ENCODE assay signal across 12 cellular contexts in the genomic region with DNA sequence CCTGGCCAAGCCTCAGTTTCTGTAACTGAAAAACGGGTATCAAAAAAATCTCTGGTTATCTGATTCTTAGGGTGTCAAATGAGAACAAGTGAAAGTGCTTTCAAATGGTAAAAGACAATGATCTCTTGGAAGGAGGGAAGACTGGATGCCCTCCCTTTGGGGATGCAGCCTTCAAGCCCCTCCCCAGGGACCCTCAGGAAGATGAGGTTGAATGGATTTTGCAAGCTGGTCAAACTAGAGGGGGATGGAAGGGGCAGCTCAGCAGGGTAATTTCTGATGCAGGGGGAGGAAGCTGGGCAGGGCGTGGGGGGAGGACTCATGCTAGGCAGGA. TPM values are rescaled to one million over a fixed set of nuclear protein-coding genes. Genes with fewer than 3 reads are reported as not detected.
DNase-seq lines count a peak whose midpoint lies in the region; ATAC-seq and TF ChIP-seq lines count a peak whose summit lies in the region.
"Had no signal": no experiment of that assay in that cellular context is flagged by ENCODE, and none has a peak within 500 bp of the region (broad histone marks: within the 10 kb centered on the region; RNA-seq: fewer than 3 reads in every experiment).

No MANE protein-coding gene starts in this region.

- H3K79me1 ChIP-seq in IMR-90 (ENCODE audit: low read depth in 1 of 2, low read length in 2 of 2) = peaks cover 37 to 86% of the 10 kb centered on the region in 2 experiments

- CTCF ChIA-PET in IMR-90 (lab: Yijun Ruan, JAX) = interaction anchor here (1.1 kb wide), 1 partner anchor 22 kb away, joined by 3 read pairs; no protein-coding TSS in a partner anchor
- CTCF ChIA-PET in activated CD4-positive, alpha-beta T cell treated with anti-CD3 and anti-CD28 coated beads for 36 hours (lab: Charles Lee) = interaction anchor here (0.7 kb wide), 1 partner anchor 26 kb away, joined by 3 read pairs; no protein-coding TSS in a partner anchor

- ATAC-seq in IMR-90 (ENCODE audit: low read depth) (no peak), GM18868 (IDR thresholded peaks at IDR 0.05; ENCODE audit: unreplicated experiment) (no peak)
- ATAC-seq in activated CD4-positive, alpha-beta T cell treated with anti-CD3 and anti-CD28 coated beads for 36 hours = no peak
- ATAC-seq: stimulated activated memory B cell treated with anti-CD40 and anti-IgM and Interleukin-4, amounts not matched to agents 10 μg/mL and 1 μg/mL and 100 μg/mL, for 72 hours; T-helper 17 cell had no signal

- H2BK15ac ChIP-seq in IMR-90 (ENCODE audit: low read depth, low read length) = peak overlapping the region; percentile 95; the same call in 2 of the 3 replicates

- peaks cover 5% of the 10 kb centered on the region; the same call in 1 of the 2 replicates for H3K36me3 ChIP-seq in IMR-90 (ENCODE audit: control insufficient read depth, insufficient read depth, low read length)
- no peaks in the 10 kb centered on the region for H3K36me3 ChIP-seq in liver (ENCODE audit: control insufficient read depth in 4 of 4, insufficient read depth in 3 of 4, low read depth in 1 of 4, low read length in 3 of 4)

- H3K4me3 ChIP-seq in IMR-90 (ENCODE audit: insufficient read depth, low read depth, low read length) = no peak overlapping the region
- H3K4me3 ChIP-seq in liver (ENCODE audit: low read depth in 1 of 3, low read length in 3 of 3) = no peak overlapping the region

- H3K18ac ChIP-seq in IMR-90 (ENCODE audit: low read depth, low read length) = peak overlapping the region; percentile 76

- no peak overlapping the region for H3K27ac Mint-ChIP-seq in activated CD4-positive, alpha-beta T cell treated with anti-CD3 and anti-CD28 coated beads for 36 hours
- H3K27ac Mint-ChIP-seq: stimulated activated memory B cell treated with anti-CD40 and anti-IgM and Interleukin-4, amounts not matched to agents 10 μg/mL and 1 μg/mL and 100 μg/mL, for 72 hours; T-helper 17 cell had no signal

- H4K5ac ChIP-seq in IMR-90 (ENCODE audit: low read depth, low read length) = peak overlapping the region; percentile 76

- peak overlapping the region; percentile 97 for H2BK20ac ChIP-seq in IMR-90 (ENCODE audit: low read depth, low read length)

- peaks cover 16% of the 10 kb centered on the region for H3K4me1 Mint-ChIP-seq in activated CD4-positive, alpha-beta T cell treated with anti-CD3 and anti-CD28 coated beads for 36 hours

- peaks cover 24% of the 10 kb centered on the region for H3K27me3 Mint-ChIP-seq in activated CD4-positive, alpha-beta T cell treated with anti-CD3 and anti-CD28 coated beads for 36 hours

- intact Hi-C loops in IMR-90 (cut with micrococcal nuclease) = loop anchor here (2.0 kb wide), 2 partner anchors 14 to 22 kb away; partner anchors contain the start of gene ARHGAP23
- intact Hi-C loops in activated CD4-positive, alpha-beta T cell treated with anti-CD3 and anti-CD28 coated beads for 36 hours (cut with DNase I, micrococcal nuclease) = no loop called here

- H3K9me3 ChIP-seq in IMR-90 (ENCODE audit: control insufficient read depth, insufficient read depth, low read length) (no peaks in the 10 kb centered on the region), liver (ENCODE audit: control insufficient read depth in 4 of 4, low read length in 3 of 4) (no peaks in the 10 kb centered on the region)
- H3K9me3 ChIP-seq: MG63 had no signal

- H4K20me1 ChIP-seq in IMR-90 (ENCODE audit: insufficient read depth, low read length) = peaks cover 32% of the 10 kb centered on the region

- no peak for TF ChIP-seq POLR2A in IMR-90 (IDR thresholded peaks at IDR 0.05; ENCODE audit: low read depth, low read length)

- peaks cover 58% of the 10 kb centered on the region for H3K4me1 ChIP-seq in IMR-90 (ENCODE audit: control insufficient read depth, insufficient read depth, low read length)
- H3K4me1 ChIP-seq in liver (ENCODE audit: control insufficient read depth in 4 of 4, insufficient read depth in 4 of 4, low read length in 3 of 4) = peaks cover 0 to 8% (median 2%) of the 10 kb centered on the region in 4 donors

- H3K56ac ChIP-seq in IMR-90 (ENCODE audit: extremely low read depth, insufficient read depth, low read length) = peak overlapping the region; percentile 33; the same call in 1 of the 2 replicates

- dilution Hi-C loops in IMR-90 (cut with HindIII; ENCODE audit: low sequenced_read_pairs, unreplicated experiment) = no loop called here

- no peak for TF ChIP-seq CTCF in IMR-90 (conservative IDR thresholded peaks at IDR 0.05; ENCODE audit: low read depth, low read length)
- no peak for TF ChIP-seq CTCF in liver (IDR thresholded peaks at IDR 0.05; ENCODE audit: low read depth, low read length, missing input control)

- WGBS in IMR-90 (ENCODE audit: extremely low coverage in 2 of 2, insufficient read length in 1 of 2), 2 experiments = 14% methylated on average over 1 of the region's 2 CpGs; no CpG with 5 or more reads in 1 of the 2 experiments
- WGBS in liver = 50% methylated on average over 2 of the region's 2 CpGs

- H3K36me3 Mint-ChIP-seq in activated CD4-positive, alpha-beta T cell treated with anti-CD3 and anti-CD28 coated beads for 36 hours (ENCODE audit: low read depth) = peaks cover 3% of the 10 kb centered on the region
- H3K36me3 Mint-ChIP-seq: stimulated activated memory B cell treated with anti-CD40 and anti-IgM and Interleukin-4, amounts not matched to agents 10 μg/mL and 1 μg/mL and 100 μg/mL, for 72 hours had no signal

- no peak overlapping the region for H3K4me3 Mint-ChIP-seq in activated CD4-positive, alpha-beta T cell treated with anti-CD3 and anti-CD28 coated beads for 36 hours
- H3K4me3 Mint-ChIP-seq: stimulated activated memory B cell treated with anti-CD40 and anti-IgM and Interleukin-4, amounts not matched to agents 10 μg/mL and 1 μg/mL and 100 μg/mL, for 72 hours; T-helper 17 cell had no signal

- H3K27ac ChIP-seq in IMR-90 (ENCODE audit: insufficient read depth, low read length) (peak overlapping the region; percentile 99), caudate nucleus (ENCODE audit: low read depth, low read length) (peak overlapping the region; percentile 26), liver (ENCODE audit: low read depth in 1 of 2, low read length in 2 of 2) (peak overlapping the region; percentile 23 to 79), temporal lobe (ENCODE audit: low read depth, low read length) (peak overlapping the region; percentile 63)

- H2AFZ ChIP-seq in IMR-90 (replicated peaks; ENCODE audit: low read length, poor library complexity) = peak overlapping the region; percentile 73

- peaks cover 43% of the 10 kb centered on the region for H3K9me1 ChIP-seq in IMR-90 (ENCODE audit: insufficient read depth, low read length)

- H3K9ac ChIP-seq in IMR-90 (ENCODE audit: low read depth, low read length) (peak overlapping the region; percentile 32), liver (ENCODE audit: low read depth in 1 of 2, low read length in 2 of 2) (no peak overlapping the region)

- no TSS peak for BruUV-seq in IMR-90 (replicated peaks; lab: Mats Ljungman, UMichigan)

- H2AK9ac ChIP-seq in IMR-90 (replicated peaks; ENCODE audit: low read depth, low read length, poor library complexity) = peak overlapping the region; percentile 100

- H2BK120ac ChIP-seq in IMR-90 (ENCODE audit: low read depth, low read length) = peak overlapping the region; percentile 98

- H3K4ac ChIP-seq in IMR-90 (ENCODE audit: low read depth, low read length) = peak overlapping the region; percentile 100

- no peaks in the 10 kb centered on the region for H3K27me3 ChIP-seq in IMR-90 (ENCODE audit: control insufficient read depth, insufficient read depth, low read length)
- peaks cover 0 to 6% (median 0%) of the 10 kb centered on the region in 4 donors for H3K27me3 ChIP-seq in liver (ENCODE audit: control insufficient read depth in 4 of 4, insufficient read depth in 4 of 4, low read length in 3 of 4)
- H3K27me3 ChIP-seq: MG63 had no signal

- peak overlapping the region; percentile 74 for H3K4me2 ChIP-seq in IMR-90 (ENCODE audit: low read depth, low read length)

- no peak for DNase-seq in IMR-90
- no peak for DNase-seq in caudate nucleus (lab: John Stamatoyannopoulos, UW)
- DNase-seq in activated CD4-positive, alpha-beta T cell treated with anti-CD3 and anti-CD28 coated beads for 36 hours = no peak
- no peak for DNase-seq in activated naive CD4-positive, alpha-beta T cell treated with Interleukin-2 at 50 U/mL for 16 hours
- DNase-seq in activated naive CD4-positive, alpha-beta T cell treated with anti-CD3 and anti-CD28 coated beads, Interleukin-2, amount 50 U/mL, for 16 hours = no peak
- DNase-seq: NCI-H69, T-helper 17 cell had no signal

- peak overlapping the region; percentile 100 for H4K91ac ChIP-seq in IMR-90 (ENCODE audit: insufficient read depth, low read depth, low read length)

- H3K14ac ChIP-seq in IMR-90 (replicated peaks; ENCODE audit: low read depth, low read length) = peak overlapping the region; percentile 98

- in situ Hi-C loops in IMR-90 (cut with MboI; ENCODE audit: low sequenced_read_pairs) = no loop called here

- POLR2A ChIA-PET in IMR-90 (lab: Charles Lee; ENCODE audit: unreplicated experiment) = no interaction called here
- POLR2A ChIA-PET in activated CD4-positive, alpha-beta T cell treated with anti-CD3 and anti-CD28 coated beads for 36 hours (lab: Charles Lee) = no interaction called here

- H2BK5ac ChIP-seq in IMR-90 (ENCODE audit: low read depth, low read length, poor library complexity, severe bottlenecking) = peak overlapping the region; percentile 98

- no peaks in the 10 kb centered on the region for H3K9me3 Mint-ChIP-seq in activated CD4-positive, alpha-beta T cell treated with anti-CD3 and anti-CD28 coated beads for 36 hours (ENCODE audit: low read depth)
- H3K9me3 Mint-ChIP-seq: stimulated activated memory B cell treated with anti-CD40 and anti-IgM and Interleukin-4, amounts not matched to agents 10 μg/mL and 1 μg/mL and 100 μg/mL, for 72 hours had no signal

- peak overlapping the region; percentile 94 for H3K23ac ChIP-seq in IMR-90 (ENCODE audit: low read depth, low read length)

- peak overlapping the region; percentile 93 to 98 for H4K8ac ChIP-seq in IMR-90 (ENCODE audit: low read depth in 2 of 2, low read length in 2 of 2)

- peak overlapping the region; percentile 96 for H2AK5ac ChIP-seq in IMR-90 (ENCODE audit: low read depth, low read length)

- TF ChIP-seq RAD21 in IMR-90 (IDR thresholded peaks at IDR 0.05; ENCODE audit: low read length) (no peak), liver (IDR thresholded peaks at IDR 0.05) (no peak)

TF ChIP-seq in IMR-90, 13 proteins besides CTCF, POLR2A, EP300 and RAD21 (continues in another document):
- TF ChIP-seq NFE2L2 (IDR thresholded peaks at IDR 0.05; ENCODE audit: low read depth, low read length) = no peak

TF ChIP-seq in liver, 16 proteins besides CTCF, POLR2A, EP300 and RAD21 (continues in another document):
- TF ChIP-seq NR2F2 (IDR thresholded peaks at IDR 0.05) = no peak
- no peak for TF ChIP-seq JUND (IDR thresholded peaks at IDR 0.05)
- no peak for TF ChIP-seq FOXA1 (IDR thresholded peaks at IDR 0.05)

RNA-seq across cellular contexts. Expression of gene ARHGAP23, which starts 22.4 kb away (rescaled TPM):
- 9.3 and 17.8 TPM in 2 replicates for total RNA-seq in IMR-90 (2012; rRNA removed)
- 42.7 and 43.3 TPM in 2 replicates for polyA plus RNA-seq in IMR-90 (2012; rRNA removed)
- 30.0 and 40.5 TPM in 2 replicates for polyA plus RNA-seq in IMR-90 (2012; cell fraction: cytosol; rRNA removed)
- polyA plus RNA-seq in IMR-90 (2012; cell fraction: nucleus; rRNA removed; ENCODE audit: low replicate concordance) = 56.1 and 68.3 TPM in 2 replicates
- 10 to 100 TPM in 1 of 2 donors, 1 to 10 TPM in 1; 6.4 to 31.8 TPM for total RNA-seq in liver
- 1 to 10 TPM in 1 of 2 donors, under 1 TPM in 1; 0.28 to 2.7 TPM for polyA plus RNA-seq in liver
- total RNA-seq in temporal lobe = 82.4 TPM
- under 1 TPM; 0.55 to 0.86 TPM for total RNA-seq in activated CD4-positive, alpha-beta T cell treated with anti-CD3 and anti-CD28 coated beads for 36 hours

Comparison
In these comparisons a context has a peak if more than half of its experiments do, and no peak if none do; other contexts are left out.
1. H3K27ac ChIP-seq: peak in every context shown above with its lines; median percentile 99 in IMR-90; 63 in temporal lobe; 51 in liver; 26 in caudate nucleus.